In the genomic region with DNA sequence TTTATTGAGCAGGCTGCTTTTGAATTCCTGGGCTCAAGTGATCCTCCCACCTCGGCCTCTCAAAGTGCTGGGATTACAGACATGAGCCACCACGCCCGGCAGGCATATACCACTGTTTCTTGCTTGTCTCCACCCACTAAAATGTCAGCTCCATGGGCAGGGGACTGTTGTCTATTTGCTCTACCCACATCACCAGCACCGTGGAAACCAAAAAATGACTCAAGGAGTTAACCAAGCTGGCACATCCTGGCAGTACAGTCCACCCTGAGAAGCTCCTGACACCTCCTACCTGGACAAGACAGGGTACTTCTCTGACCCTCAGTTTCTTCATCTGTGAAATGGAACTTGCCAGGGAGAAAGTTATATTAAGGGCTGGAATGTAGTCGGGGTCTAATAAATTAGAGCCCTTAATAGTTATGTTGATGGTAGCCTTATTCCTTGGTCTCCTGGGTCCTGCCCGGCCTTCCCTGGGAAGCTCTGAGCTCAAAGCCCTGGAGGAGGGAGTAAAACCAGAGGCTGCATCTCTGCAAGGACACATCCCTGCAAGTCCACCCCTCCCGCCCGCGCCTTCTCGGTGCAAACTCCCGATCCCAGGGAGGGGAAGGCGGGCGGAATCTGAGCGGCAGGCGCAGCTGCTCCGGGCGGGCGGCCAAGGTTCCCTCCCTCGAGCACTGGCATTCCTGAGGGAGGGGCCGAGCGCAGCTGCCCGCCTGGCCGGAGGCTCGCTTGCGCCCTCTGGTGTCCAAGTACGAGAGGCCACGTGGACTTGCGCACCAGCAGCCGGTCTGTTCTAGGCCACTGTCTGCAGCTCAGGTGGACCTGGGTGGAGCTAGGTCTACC, we compare ENCODE assay signal across 1 cellular context.
TF ChIP-seq lines count a peak whose summit lies in the region.

No MANE protein-coding gene starts in this region.

TF ChIP-seq in HepG2, 621 proteins besides CTCF, POLR2A, EP300 and RAD21 (continued from another document and continues in another):
- TF ChIP-seq, protein P1, sequence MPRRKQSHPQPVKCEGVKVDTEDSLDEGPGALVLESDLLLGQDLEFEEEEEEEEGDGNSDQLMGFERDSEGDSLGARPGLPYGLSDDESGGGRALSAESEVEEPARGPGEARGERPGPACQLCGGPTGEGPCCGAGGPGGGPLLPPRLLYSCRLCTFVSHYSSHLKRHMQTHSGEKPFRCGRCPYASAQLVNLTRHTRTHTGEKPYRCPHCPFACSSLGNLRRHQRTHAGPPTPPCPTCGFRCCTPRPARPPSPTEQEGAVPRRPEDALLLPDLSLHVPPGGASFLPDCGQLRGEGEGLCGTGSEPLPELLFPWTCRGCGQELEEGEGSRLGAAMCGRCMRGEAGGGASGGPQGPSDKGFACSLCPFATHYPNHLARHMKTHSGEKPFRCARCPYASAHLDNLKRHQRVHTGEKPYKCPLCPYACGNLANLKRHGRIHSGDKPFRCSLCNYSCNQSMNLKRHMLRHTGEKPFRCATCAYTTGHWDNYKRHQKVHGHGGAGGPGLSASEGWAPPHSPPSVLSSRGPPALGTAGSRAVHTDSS (CRISPR knock-in tag; conservative IDR thresholded peaks at IDR 0.05), result no peak
- TF ChIP-seq HOXA3 (CRISPR knock-in tag; IDR thresholded peaks at IDR 0.05), result peak; percentile 80
- peak; percentile 86 for TF ChIP-seq SKI (IDR thresholded peaks at IDR 0.05; ENCODE audit: partially characterized antibody)
- TF ChIP-seq SMAD9 (CRISPR knock-in tag; IDR thresholded peaks at IDR 0.05), result no peak
- TF ChIP-seq, protein P2, sequence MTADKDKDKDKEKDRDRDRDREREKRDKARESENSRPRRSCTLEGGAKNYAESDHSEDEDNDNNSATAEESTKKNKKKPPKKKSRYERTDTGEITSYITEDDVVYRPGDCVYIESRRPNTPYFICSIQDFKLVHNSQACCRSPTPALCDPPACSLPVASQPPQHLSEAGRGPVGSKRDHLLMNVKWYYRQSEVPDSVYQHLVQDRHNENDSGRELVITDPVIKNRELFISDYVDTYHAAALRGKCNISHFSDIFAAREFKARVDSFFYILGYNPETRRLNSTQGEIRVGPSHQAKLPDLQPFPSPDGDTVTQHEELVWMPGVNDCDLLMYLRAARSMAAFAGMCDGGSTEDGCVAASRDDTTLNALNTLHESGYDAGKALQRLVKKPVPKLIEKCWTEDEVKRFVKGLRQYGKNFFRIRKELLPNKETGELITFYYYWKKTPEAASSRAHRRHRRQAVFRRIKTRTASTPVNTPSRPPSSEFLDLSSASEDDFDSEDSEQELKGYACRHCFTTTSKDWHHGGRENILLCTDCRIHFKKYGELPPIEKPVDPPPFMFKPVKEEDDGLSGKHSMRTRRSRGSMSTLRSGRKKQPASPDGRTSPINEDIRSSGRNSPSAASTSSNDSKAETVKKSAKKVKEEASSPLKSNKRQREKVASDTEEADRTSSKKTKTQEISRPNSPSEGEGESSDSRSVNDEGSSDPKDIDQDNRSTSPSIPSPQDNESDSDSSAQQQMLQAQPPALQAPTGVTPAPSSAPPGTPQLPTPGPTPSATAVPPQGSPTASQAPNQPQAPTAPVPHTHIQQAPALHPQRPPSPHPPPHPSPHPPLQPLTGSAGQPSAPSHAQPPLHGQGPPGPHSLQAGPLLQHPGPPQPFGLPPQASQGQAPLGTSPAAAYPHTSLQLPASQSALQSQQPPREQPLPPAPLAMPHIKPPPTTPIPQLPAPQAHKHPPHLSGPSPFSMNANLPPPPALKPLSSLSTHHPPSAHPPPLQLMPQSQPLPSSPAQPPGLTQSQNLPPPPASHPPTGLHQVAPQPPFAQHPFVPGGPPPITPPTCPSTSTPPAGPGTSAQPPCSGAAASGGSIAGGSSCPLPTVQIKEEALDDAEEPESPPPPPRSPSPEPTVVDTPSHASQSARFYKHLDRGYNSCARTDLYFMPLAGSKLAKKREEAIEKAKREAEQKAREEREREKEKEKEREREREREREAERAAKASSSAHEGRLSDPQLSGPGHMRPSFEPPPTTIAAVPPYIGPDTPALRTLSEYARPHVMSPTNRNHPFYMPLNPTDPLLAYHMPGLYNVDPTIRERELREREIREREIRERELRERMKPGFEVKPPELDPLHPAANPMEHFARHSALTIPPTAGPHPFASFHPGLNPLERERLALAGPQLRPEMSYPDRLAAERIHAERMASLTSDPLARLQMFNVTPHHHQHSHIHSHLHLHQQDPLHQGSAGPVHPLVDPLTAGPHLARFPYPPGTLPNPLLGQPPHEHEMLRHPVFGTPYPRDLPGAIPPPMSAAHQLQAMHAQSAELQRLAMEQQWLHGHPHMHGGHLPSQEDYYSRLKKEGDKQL (CRISPR knock-in tag; IDR thresholded peaks at IDR 0.05; ENCODE audit: low read depth), result no peak
- TF ChIP-seq, protein P3, sequence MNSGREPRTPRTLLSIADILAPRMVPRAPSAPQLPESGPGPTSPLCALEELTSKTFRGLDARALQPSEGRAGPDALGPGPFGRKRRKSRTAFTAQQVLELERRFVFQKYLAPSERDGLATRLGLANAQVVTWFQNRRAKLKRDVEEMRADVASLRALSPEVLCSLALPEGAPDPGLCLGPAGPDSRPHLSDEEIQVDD (CRISPR knock-in tag; IDR thresholded peaks at IDR 0.05; ENCODE audit: borderline replicate concordance), result no peak
- TF ChIP-seq GTF3A (CRISPR knock-in tag; conservative IDR thresholded peaks at IDR 0.05), result no peak
- TF ChIP-seq ZC3H13 (CRISPR knock-in tag; IDR thresholded peaks at IDR 0.05), result no peak
- TF ChIP-seq, protein P4, sequence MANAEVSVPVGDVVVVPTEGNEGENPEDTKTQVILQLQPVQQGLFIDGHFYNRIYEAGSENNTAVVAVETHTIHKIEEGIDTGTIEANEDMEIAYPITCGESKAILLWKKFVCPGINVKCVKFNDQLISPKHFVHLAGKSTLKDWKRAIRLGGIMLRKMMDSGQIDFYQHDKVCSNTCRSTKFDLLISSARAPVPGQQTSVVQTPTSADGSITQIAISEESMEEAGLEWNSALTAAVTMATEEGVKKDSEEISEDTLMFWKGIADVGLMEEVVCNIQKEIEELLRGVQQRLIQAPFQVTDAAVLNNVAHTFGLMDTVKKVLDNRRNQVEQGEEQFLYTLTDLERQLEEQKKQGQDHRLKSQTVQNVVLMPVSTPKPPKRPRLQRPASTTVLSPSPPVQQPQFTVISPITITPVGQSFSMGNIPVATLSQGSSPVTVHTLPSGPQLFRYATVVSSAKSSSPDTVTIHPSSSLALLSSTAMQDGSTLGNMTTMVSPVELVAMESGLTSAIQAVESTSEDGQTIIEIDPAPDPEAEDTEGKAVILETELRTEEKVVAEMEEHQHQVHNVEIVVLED (CRISPR knock-in tag; IDR thresholded peaks at IDR 0.05; ENCODE audit: borderline replicate concordance), result peak; percentile 60; the same call in 1 of the 2 replicates
- TF ChIP-seq NR2C2 (CRISPR knock-in tag; IDR thresholded peaks at IDR 0.05; ENCODE audit: borderline replicate concordance), result peak; percentile 46; the same call in 1 of the 2 replicates
- no peak for TF ChIP-seq MLLT10 (CRISPR knock-in tag; IDR thresholded peaks at IDR 0.05)
- no peak for TF ChIP-seq SRSF1 (optimal IDR thresholded peaks at IDR 0.05; ENCODE audit: low read depth, low read length)
- 0 out of 2 replicates have a peak, but pooled peaks have one; percentile 44 for TF ChIP-seq PHF8 (CRISPR knock-in tag; IDR thresholded peaks at IDR 0.05)
- no peak for TF ChIP-seq REL (CRISPR knock-in tag; conservative IDR thresholded peaks at IDR 0.05)
- TF ChIP-seq, protein P5, sequence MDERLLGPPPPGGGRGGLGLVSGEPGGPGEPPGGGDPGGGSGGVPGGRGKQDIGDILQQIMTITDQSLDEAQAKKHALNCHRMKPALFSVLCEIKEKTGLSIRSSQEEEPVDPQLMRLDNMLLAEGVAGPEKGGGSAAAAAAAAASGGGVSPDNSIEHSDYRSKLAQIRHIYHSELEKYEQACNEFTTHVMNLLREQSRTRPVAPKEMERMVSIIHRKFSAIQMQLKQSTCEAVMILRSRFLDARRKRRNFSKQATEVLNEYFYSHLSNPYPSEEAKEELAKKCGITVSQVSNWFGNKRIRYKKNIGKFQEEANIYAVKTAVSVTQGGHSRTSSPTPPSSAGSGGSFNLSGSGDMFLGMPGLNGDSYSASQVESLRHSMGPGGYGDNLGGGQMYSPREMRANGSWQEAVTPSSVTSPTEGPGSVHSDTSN (CRISPR knock-in tag; IDR thresholded peaks at IDR 0.05), result peak; percentile 39; the same call in 1 of the 2 replicates
- peak; percentile 59; the same call in 1 of the 2 replicates for TF ChIP-seq MEF2D (CRISPR knock-in tag; IDR thresholded peaks at IDR 0.05)
- TF ChIP-seq, protein P6, sequence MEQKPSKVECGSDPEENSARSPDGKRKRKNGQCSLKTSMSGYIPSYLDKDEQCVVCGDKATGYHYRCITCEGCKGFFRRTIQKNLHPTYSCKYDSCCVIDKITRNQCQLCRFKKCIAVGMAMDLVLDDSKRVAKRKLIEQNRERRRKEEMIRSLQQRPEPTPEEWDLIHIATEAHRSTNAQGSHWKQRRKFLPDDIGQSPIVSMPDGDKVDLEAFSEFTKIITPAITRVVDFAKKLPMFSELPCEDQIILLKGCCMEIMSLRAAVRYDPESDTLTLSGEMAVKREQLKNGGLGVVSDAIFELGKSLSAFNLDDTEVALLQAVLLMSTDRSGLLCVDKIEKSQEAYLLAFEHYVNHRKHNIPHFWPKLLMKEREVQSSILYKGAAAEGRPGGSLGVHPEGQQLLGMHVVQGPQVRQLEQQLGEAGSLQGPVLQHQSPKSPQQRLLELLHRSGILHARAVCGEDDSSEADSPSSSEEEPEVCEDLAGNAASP (CRISPR knock-in tag; IDR thresholded peaks at IDR 0.05; ENCODE audit: borderline replicate concordance), result peak; percentile 83
- TF ChIP-seq DNMT3B (CRISPR knock-in tag; conservative IDR thresholded peaks at IDR 0.05), result 0 out of 2 replicates have a peak, but pooled peaks have one; percentile 74
- TF ChIP-seq HNRNPK (IDR thresholded peaks at IDR 0.05; ENCODE audit: low read depth, low read length, poor library complexity, severe bottlenecking), result peak; percentile 26
- no peak for TF ChIP-seq TOE1 (CRISPR knock-in tag; IDR thresholded peaks at IDR 0.05)
- TF ChIP-seq MIER3 (CRISPR knock-in tag; IDR thresholded peaks at IDR 0.05; ENCODE audit: borderline replicate concordance), result peak; percentile 88; the same call in 1 of the 2 replicates
- TF ChIP-seq RNF2 (conservative IDR thresholded peaks at IDR 0.05; ENCODE audit: low read depth), result 0 out of 2 replicates have a peak, but pooled peaks have one; percentile 47
- TF ChIP-seq JDP2 (CRISPR knock-in tag; IDR thresholded peaks at IDR 0.05; ENCODE audit: borderline replicate concordance), result no peak
- TF ChIP-seq THAP11 (CRISPR knock-in tag; IDR thresholded peaks at IDR 0.05), result peak; percentile 80
- TF ChIP-seq TEAD3 (CRISPR knock-in tag; optimal IDR thresholded peaks at IDR 0.05; ENCODE audit: borderline replicate concordance), result peak; percentile 100
- TF ChIP-seq HNRNPH1 (optimal IDR thresholded peaks at IDR 0.05; ENCODE audit: low read depth, low read length), result no peak
- TF ChIP-seq SMAD3 (CRISPR knock-in tag; IDR thresholded peaks at IDR 0.05), result peak; percentile 95
- TF ChIP-seq, protein P7, sequence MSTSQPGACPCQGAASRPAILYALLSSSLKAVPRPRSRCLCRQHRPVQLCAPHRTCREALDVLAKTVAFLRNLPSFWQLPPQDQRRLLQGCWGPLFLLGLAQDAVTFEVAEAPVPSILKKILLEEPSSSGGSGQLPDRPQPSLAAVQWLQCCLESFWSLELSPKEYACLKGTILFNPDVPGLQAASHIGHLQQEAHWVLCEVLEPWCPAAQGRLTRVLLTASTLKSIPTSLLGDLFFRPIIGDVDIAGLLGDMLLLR (CRISPR knock-in tag; IDR thresholded peaks at IDR 0.05), result peak; percentile 78; the same call in 1 of the 2 replicates
- peak; percentile 77 for TF ChIP-seq PITX1 (CRISPR knock-in tag; IDR thresholded peaks at IDR 0.05)
- TF ChIP-seq ZNF350 (CRISPR knock-in tag; IDR thresholded peaks at IDR 0.05; ENCODE audit: borderline replicate concordance, low read depth), result peak; percentile 89
- TF ChIP-seq, protein P8, sequence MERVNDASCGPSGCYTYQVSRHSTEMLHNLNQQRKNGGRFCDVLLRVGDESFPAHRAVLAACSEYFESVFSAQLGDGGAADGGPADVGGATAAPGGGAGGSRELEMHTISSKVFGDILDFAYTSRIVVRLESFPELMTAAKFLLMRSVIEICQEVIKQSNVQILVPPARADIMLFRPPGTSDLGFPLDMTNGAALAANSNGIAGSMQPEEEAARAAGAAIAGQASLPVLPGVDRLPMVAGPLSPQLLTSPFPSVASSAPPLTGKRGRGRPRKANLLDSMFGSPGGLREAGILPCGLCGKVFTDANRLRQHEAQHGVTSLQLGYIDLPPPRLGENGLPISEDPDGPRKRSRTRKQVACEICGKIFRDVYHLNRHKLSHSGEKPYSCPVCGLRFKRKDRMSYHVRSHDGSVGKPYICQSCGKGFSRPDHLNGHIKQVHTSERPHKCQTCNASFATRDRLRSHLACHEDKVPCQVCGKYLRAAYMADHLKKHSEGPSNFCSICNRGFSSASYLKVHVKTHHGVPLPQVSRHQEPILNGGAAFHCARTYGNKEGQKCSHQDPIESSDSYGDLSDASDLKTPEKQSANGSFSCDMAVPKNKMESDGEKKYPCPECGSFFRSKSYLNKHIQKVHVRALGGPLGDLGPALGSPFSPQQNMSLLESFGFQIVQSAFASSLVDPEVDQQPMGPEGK (CRISPR knock-in tag; IDR thresholded peaks at IDR 0.05), result peak; percentile 95
- TF ChIP-seq ERF (CRISPR knock-in tag; IDR thresholded peaks at IDR 0.05), result peak; percentile 91; the same call in 1 of the 2 replicates
- TF ChIP-seq XRCC5 (optimal IDR thresholded peaks at IDR 0.05; ENCODE audit: low read length), result peak; percentile 95
- TF ChIP-seq ZMYM3 (CRISPR knock-in tag; IDR thresholded peaks at IDR 0.05), result peak; percentile 88
- peak; percentile 91; the same call in 1 of the 2 replicates for TF ChIP-seq ZNF598 (CRISPR knock-in tag; IDR thresholded peaks at IDR 0.05; ENCODE audit: borderline replicate concordance)
- peak; percentile 73; the same call in 1 of the 2 replicates for TF ChIP-seq YEATS2 (CRISPR knock-in tag; IDR thresholded peaks at IDR 0.05; ENCODE audit: borderline replicate concordance)
- TF ChIP-seq, protein P9, sequence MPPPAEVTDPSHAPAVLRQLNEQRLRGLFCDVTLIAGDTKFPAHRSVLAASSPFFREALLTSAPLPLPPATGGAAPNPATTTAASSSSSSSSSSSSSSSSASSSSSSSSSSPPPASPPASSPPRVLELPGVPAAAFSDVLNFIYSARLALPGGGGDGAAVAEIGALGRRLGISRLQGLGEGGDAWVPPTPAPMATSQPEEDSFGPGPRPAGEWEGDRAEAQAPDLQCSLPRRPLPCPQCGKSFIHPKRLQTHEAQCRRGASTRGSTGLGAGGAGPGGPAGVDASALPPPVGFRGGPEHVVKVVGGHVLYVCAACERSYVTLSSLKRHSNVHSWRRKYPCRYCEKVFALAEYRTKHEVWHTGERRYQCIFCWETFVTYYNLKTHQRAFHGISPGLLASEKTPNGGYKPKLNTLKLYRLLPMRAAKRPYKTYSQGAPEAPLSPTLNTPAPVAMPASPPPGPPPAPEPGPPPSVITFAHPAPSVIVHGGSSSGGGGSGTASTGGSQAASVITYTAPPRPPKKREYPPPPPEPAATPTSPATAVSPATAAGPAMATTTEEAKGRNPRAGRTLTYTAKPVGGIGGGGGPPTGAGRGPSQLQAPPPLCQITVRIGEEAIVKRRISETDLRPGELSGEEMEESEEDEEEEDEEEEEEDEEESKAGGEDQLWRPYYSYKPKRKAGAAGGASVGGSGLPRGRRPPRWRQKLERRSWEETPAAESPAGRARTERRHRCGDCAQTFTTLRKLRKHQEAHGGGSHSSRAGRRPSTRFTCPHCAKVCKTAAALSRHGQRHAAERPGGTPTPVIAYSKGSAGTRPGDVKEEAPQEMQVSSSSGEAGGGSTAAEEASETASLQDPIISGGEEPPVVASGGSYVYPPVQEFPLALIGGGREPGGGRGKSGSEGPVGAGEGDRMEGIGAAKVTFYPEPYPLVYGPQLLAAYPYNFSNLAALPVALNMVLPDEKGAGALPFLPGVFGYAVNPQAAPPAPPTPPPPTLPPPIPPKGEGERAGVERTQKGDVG (CRISPR knock-in tag; IDR thresholded peaks at IDR 0.05; ENCODE audit: borderline replicate concordance), result no peak
